11 cellular contexts compared by ENCODE assay signal in genomic region chr22:43992331-43992821, GRCh38. TPM values are rescaled to one million over a fixed set of nuclear protein-coding genes. Genes with fewer than 3 reads are reported as not detected.
A peak's percentile ranks its signal among the peaks of the same experiment; 100 is the strongest.
DNase-seq lines count a peak whose midpoint lies in the region; ATAC-seq and TF ChIP-seq lines count a peak whose summit lies in the region.
"Had no signal": no experiment of that assay in that cellular context is flagged by ENCODE, and none has a peak within 500 bp of the region (broad histone marks: within the 10 kb centered on the region; RNA-seq: fewer than 3 reads in every experiment).

No MANE protein-coding gene starts in this region.

- no peaks in the 10 kb centered on the region for H3K9me3 ChIP-seq in MG63
- H3K9me3 ChIP-seq: adrenal gland had no signal

- no peaks in the 10 kb centered on the region for H3K27me3 ChIP-seq in MG63
- H3K27me3 ChIP-seq: adrenal gland had no signal

- H3K36me3 Mint-ChIP-seq in activated naive CD8-positive, alpha-beta T cell treated with anti-CD3 and anti-CD28 coated beads for 36 hours, result peaks cover 34% of the 10 kb centered on the region

- H3K36me3 ChIP-seq in MG63, result peaks cover 77% of the 10 kb centered on the region

- peak; percentile 97 for DNase-seq in MG63
- DNase-seq in cardiac fibroblast (ENCODE audit: low read depth in 2 of 2), result peak; percentile 17 to 25
- DNase-seq in myocyte (ENCODE audit: low read depth), result peak; percentile 65
- no peak for DNase-seq in activated naive CD8-positive, alpha-beta T cell treated with anti-CD3 and anti-CD28 coated beads for 36 hours
- DNase-seq in KBM-7, result no peak
- DNase-seq: NCI-H187 had no signal

- TF ChIP-seq CTCF in C4-2B (conservative IDR thresholded peaks at IDR 0.05) (no peak), cardiac fibroblast (IDR thresholded peaks at IDR 0.05; ENCODE audit: low read depth, low read length) (no peak)

- H3K27ac ChIP-seq in C4-2B, result peak overlapping the region; percentile 32; the same call in 1 of the 2 replicates
- H3K27ac ChIP-seq: adrenal gland had no signal

- H3K4me3 Mint-ChIP-seq in activated naive CD8-positive, alpha-beta T cell treated with anti-CD3 and anti-CD28 coated beads for 36 hours, result no peak overlapping the region

- no peaks in the 10 kb centered on the region for H3K27me3 Mint-ChIP-seq in activated naive CD8-positive, alpha-beta T cell treated with anti-CD3 and anti-CD28 coated beads for 36 hours
- H3K27me3 Mint-ChIP-seq: IgD-negative memory B cell had no signal

- H3K27ac Mint-ChIP-seq in activated naive CD8-positive, alpha-beta T cell treated with anti-CD3 and anti-CD28 coated beads for 36 hours, result no peak overlapping the region

- ATAC-seq in GM19395 (IDR thresholded peaks at IDR 0.05; ENCODE audit: unreplicated experiment) (no peak), HG03565 (IDR thresholded peaks at IDR 0.05; ENCODE audit: unreplicated experiment) (no peak)

- no peaks in the 10 kb centered on the region for H3K9me3 Mint-ChIP-seq in activated naive CD8-positive, alpha-beta T cell treated with anti-CD3 and anti-CD28 coated beads for 36 hours
- H3K9me3 Mint-ChIP-seq: IgD-negative memory B cell had no signal

- H3K4me3 ChIP-seq in MG63, result no peak overlapping the region
- H3K4me3 ChIP-seq in cardiac fibroblast (replicated peaks in 1 of 2; ENCODE audit: low read depth in 2 of 2, low read length in 2 of 2), result no peak overlapping the region
- H3K4me3 ChIP-seq: adrenal gland had no signal

- in situ Hi-C loops in KBM-7 (cut with MboI; ENCODE audit: low pct_unique_long_range_greater_than_20kb, low sequenced_read_pairs), result no loop called here

- peaks cover 24% of the 10 kb centered on the region for H3K4me1 Mint-ChIP-seq in activated naive CD8-positive, alpha-beta T cell treated with anti-CD3 and anti-CD28 coated beads for 36 hours

RNA-seq across cellular contexts. Expression of gene PARVB, which starts 31.7 kb away (rescaled TPM):
- total RNA-seq in MG63 (2014; rRNA removed; shearing (Covaris generic); ENCODE audit: low replicate concordance), result 31.0 and 88.1 TPM in 2 replicates
- 53.2 and 80.0 TPM in 2 replicates for total RNA-seq in myocyte
- 29.0 TPM for polyA plus RNA-seq in myocyte (2012)
- total RNA-seq in activated naive CD8-positive, alpha-beta T cell treated with anti-CD3 and anti-CD28 coated beads for 36 hours, result 10 to 100 TPM; 71.4 to 71.5 TPM

RNA-seq across cellular contexts. Expression of gene SAMM50, which starts 37.1 kb away (rescaled TPM):
- 65.1 and 90.4 TPM in 2 replicates for total RNA-seq in MG63 (2014; rRNA removed; shearing (Covaris generic); ENCODE audit: low replicate concordance)
- 32.6 and 34.8 TPM in 2 replicates for total RNA-seq in myocyte
- 42.9 TPM for polyA plus RNA-seq in myocyte (2012)
- 10 to 100 TPM; 59.0 to 62.3 TPM for total RNA-seq in activated naive CD8-positive, alpha-beta T cell treated with anti-CD3 and anti-CD28 coated beads for 36 hours

Comparison
In these comparisons a context has a peak if more than half of its experiments do, and no peak if none do; other contexts are left out.
1. DNase-seq: peak in MG63 (single experiment), cardiac fibroblast (2 of 2) and myocyte (single experiment); none in activated naive CD8-positive, alpha-beta T cell treated with anti-CD3 and anti-CD28 coated beads for 36 hours (single experiment) and KBM-7 (single experiment).